17 cellular contexts compared by ENCODE assay signal in genomic region chr6:37651991-37652390, GRCh38. TPM values are rescaled to one million over a fixed set of nuclear protein-coding genes. Genes with fewer than 3 reads are reported as not detected.
A peak's percentile ranks its signal among the peaks of the same experiment; 100 is the strongest.
DNase-seq lines count a peak whose midpoint lies in the region; ATAC-seq, FAIRE-seq and TF ChIP-seq lines count a peak whose summit lies in the region.
"Had no signal": no experiment of that assay in that cellular context is flagged by ENCODE, and none has a peak within 500 bp of the region (broad histone marks: within the 10 kb centered on the region; RNA-seq: fewer than 3 reads in every experiment).

No MANE protein-coding gene starts in this region.

- DNase-seq in Right ventricle myocardium inferior (ENCODE audit: missing footprints) (no peak), cardiac septum (ENCODE audit: low spot score) (no peak), bronchial epithelial cell (ENCODE audit: low read depth) (no peak), right atrium auricular region (ENCODE audit: low spot score) (no peak), osteoblast (ENCODE audit: insufficient read length, low spot score, missing footprints) (peak; percentile 54), inferior parietal cortex (ENCODE audit: extremely low spot score) (no peak)
- DNase-seq: 8988T; CD4-positive, alpha-beta memory T cell; DMS153; DMS79; GDM1; GOT3; H7 had no signal

- no peak overlapping the region for H2AFZ ChIP-seq in osteoblast (ENCODE audit: low read length)

- H3K9me3 ChIP-seq in right atrium auricular region (peaks cover 0 to 11% of the 10 kb centered on the region in 2 donors), osteoblast (ENCODE audit: low read depth, low read length) (peaks cover 4% of the 10 kb centered on the region)

- H3K27ac ChIP-seq in right atrium auricular region = peak overlapping the region; percentile 70 to 75
- H3K27ac ChIP-seq in osteoblast (ENCODE audit: low read depth, low read length) = no peak overlapping the region
- H3K27ac ChIP-seq: BLaER1 had no signal

- H3K4me1 ChIP-seq in right atrium auricular region (peaks cover 0 to 24% of the 10 kb centered on the region in 2 donors), osteoblast (ENCODE audit: insufficient read depth, low read length) (peaks cover under 1% of the 10 kb centered on the region)
- H3K4me1 ChIP-seq: BLaER1 had no signal

- no peaks in the 10 kb centered on the region for H4K20me1 ChIP-seq in osteoblast (ENCODE audit: insufficient read depth, low read length)
- H4K20me1 ChIP-seq: BLaER1 had no signal

- H3K4me3 ChIP-seq in bronchial epithelial cell (ENCODE audit: low read depth, low read length) = no peak overlapping the region
- no peak overlapping the region for H3K4me3 ChIP-seq in right atrium auricular region
- H3K4me3 ChIP-seq in osteoblast (ENCODE audit: insufficient read depth, low read length) = no peak overlapping the region
- H3K4me3 ChIP-seq: BLaER1 had no signal

- H3K27me3 ChIP-seq in bronchial epithelial cell (ENCODE audit: control insufficient read depth, insufficient read depth, low read length) (no peaks in the 10 kb centered on the region), right atrium auricular region (no peaks in the 10 kb centered on the region), osteoblast (ENCODE audit: insufficient read depth, low read length) (peaks cover 10% of the 10 kb centered on the region)
- H3K27me3 ChIP-seq: BLaER1 had no signal

- H3K36me3 ChIP-seq in bronchial epithelial cell (ENCODE audit: control insufficient read depth, insufficient read depth, low read length) (no peaks in the 10 kb centered on the region), right atrium auricular region (no peaks in the 10 kb centered on the region), osteoblast (ENCODE audit: insufficient read depth, low read length) (no peaks in the 10 kb centered on the region)
- H3K36me3 ChIP-seq: BLaER1 had no signal

- intact Hi-C loops in Right ventricle myocardium inferior (cut with DNase I) = loop anchor here (2.0 to 5.0 kb wide), 2 partner anchors 41 to 665 kb away; no protein-coding TSS in a partner anchor
- intact Hi-C loops in cardiac septum (cut with DNase I) = no loop called here

- peak; percentile 67 for ATAC-seq in Right ventricle myocardium inferior
- ATAC-seq in HG03469 (IDR thresholded peaks at IDR 0.05; ENCODE audit: unreplicated experiment) = no peak
- ATAC-seq in GM21423 (IDR thresholded peaks at IDR 0.05; ENCODE audit: unreplicated experiment) = no peak

- FAIRE-seq in bronchial epithelial cell (lab: Jason Lieb, UNC) = peak; percentile 76

- H3K79me2 ChIP-seq in osteoblast (ENCODE audit: insufficient read depth, low read length) = no peaks in the 10 kb centered on the region

- TF ChIP-seq CTCF in bronchial epithelial cell (IDR thresholded peaks at IDR 0.05; ENCODE audit: insufficient read depth, low read length, severe bottlenecking) = no peak
- no peak for TF ChIP-seq CTCF in right atrium auricular region (IDR thresholded peaks at IDR 0.05)
- TF ChIP-seq CTCF in osteoblast (IDR thresholded peaks at IDR 0.05; ENCODE audit: extremely low read depth, low read depth, low read length) = no peak

- no peak overlapping the region for H3K4me2 ChIP-seq in osteoblast (ENCODE audit: insufficient read depth, low read length)
- H3K4me2 ChIP-seq: BLaER1 had no signal

RNA-seq across cellular contexts. Expression of gene MDGA1, which starts 45.7 kb away (rescaled TPM):
- total RNA-seq in Right ventricle myocardium inferior = 10.9 TPM
- total RNA-seq in cardiac septum = 6.2 TPM
- total RNA-seq in bronchial epithelial cell = 0.26 TPM in 2 replicates
- total RNA-seq in right atrium auricular region = 1 to 10 TPM; 5.5 to 6.1 TPM
- total RNA-seq in osteoblast = 6.2 and 10.6 TPM in 2 replicates
- total RNA-seq: HT-29 had no signal
